In genomic region chr1:185674201-185674600, GRCh38 we compare ENCODE assay signal across 2 cellular contexts.
TF ChIP-seq lines count a peak whose summit lies in the region.

No MANE protein-coding gene starts in this region.

TF ChIP-seq in endothelial cell of umbilical vein, 7 proteins besides CTCF, POLR2A, EP300 and RAD21:
- TF ChIP-seq POLR2AphosphoS5 (IDR thresholded peaks at IDR 0.05; ENCODE audit: insufficient read depth, low read depth, low read length) (peak; percentile 48), FOS (IDR thresholded peaks at IDR 0.05; ENCODE audit: borderline replicate concordance, insufficient read depth, low read length) (no peak)

TF ChIP-seq in GM23338, 12 proteins besides CTCF, POLR2A, EP300 and RAD21:
- TF ChIP-seq ETS1 (IDR thresholded peaks at IDR 0.05) (no peak), EZH2phosphoT487 (IDR thresholded peaks at IDR 0.05; ENCODE audit: unreplicated experiment) (no peak), POLR2AphosphoS5 (IDR thresholded peaks at IDR 0.05; ENCODE audit: low read depth) (no peak), NANOG (IDR thresholded peaks at IDR 0.05; ENCODE audit: borderline replicate concordance) (no peak)
